In the genomic region with DNA sequence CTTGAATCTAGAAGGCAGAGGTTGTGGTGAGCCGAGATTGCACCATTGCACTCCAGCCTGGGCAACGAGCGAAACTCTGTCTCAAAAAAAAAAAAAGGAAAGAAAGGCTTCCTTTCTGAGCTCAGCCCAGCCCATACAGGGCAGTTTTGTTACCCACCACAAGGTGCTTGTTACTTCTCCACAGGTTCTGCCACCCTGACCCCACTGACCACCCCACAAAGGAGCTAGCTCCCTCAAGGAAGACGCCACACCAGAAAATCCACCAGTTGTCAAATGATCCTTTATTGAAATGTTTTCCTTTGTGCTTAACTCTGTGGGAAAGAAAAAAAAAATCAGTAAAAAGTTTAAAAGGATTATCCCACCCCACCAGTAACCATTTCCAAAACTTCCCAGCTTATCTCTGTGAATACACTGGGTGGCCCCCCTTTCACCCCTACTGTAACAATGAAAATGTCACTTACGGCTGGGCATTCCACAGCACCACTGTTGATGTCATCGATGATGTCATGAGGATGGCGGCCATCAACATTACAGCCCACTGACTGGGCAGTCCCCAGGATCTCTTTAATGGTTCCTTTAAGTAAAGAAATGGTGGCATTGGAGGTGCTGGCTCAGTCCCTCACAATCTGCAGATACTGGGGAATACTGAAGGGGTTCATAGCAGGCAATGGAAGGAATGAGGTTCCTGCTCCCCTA, we compare ENCODE assay signal across 12 cellular contexts. TPM values are rescaled to one million over a fixed set of nuclear protein-coding genes. Genes with fewer than 3 reads are reported as not detected.
DNase-seq lines count a peak whose midpoint lies in the region; ATAC-seq, FAIRE-seq and TF ChIP-seq lines count a peak whose summit lies in the region.
"Had no signal": no experiment of that assay in that cellular context is flagged by ENCODE, and none has a peak within 500 bp of the region (broad histone marks: within the 10 kb centered on the region; RNA-seq: fewer than 3 reads in every experiment).

No MANE protein-coding gene starts in this region.

- TF ChIP-seq EP300 in HepG2 (IDR thresholded peaks at IDR 0.05; ENCODE audit: low read depth in 2 of 2, low read length in 2 of 2) (no peak), HepG2 (CRISPR knock-in tag; IDR thresholded peaks at IDR 0.05; ENCODE audit: borderline replicate concordance) (no peak)

- CTCF ChIA-PET in HepG2 (lab: Yijun Ruan, JAX; ENCODE audit: low intra/inter-chr PET ratio, low total read pairs) = no interaction called here

- peaks cover 91% of the 10 kb centered on the region for H3K36me3 Mint-ChIP-seq in effector memory CD8-positive, alpha-beta T cell (ENCODE audit: insufficient read depth)

- peak overlapping the region; percentile 97 to 98 for H3K27ac Mint-ChIP-seq in effector memory CD8-positive, alpha-beta T cell
- peak overlapping the region; percentile 89 to 96 for H3K27ac Mint-ChIP-seq in stimulated activated naive CD8-positive, alpha-beta T cell treated with anti-CD3 and anti-CD28 coated beads, Interleukin-15, amount 100 ng/mL, for 72 hours

- DNase-seq in HepG2 (ENCODE audit: low spot score) = no peak
- DNase-seq in right lobe of liver = no peak
- DNase-seq in RCC 7860 (ENCODE audit: low spot score) = peak; percentile 13
- no peak for DNase-seq in effector memory CD8-positive, alpha-beta T cell
- DNase-seq in stimulated activated naive CD8-positive, alpha-beta T cell treated with anti-CD3 and anti-CD28 coated beads, Interleukin-15, amount 100 ng/mL, for 72 hours = no peak
- DNase-seq in retina = no peak
- DNase-seq in KG1 (lab: John Stamatoyannopoulos, UW) = no peak
- DNase-seq in NCI-H1417 treated with DMSO at 0.1 percent for 48 hours (lab: John Stamatoyannopoulos, UW) = no peak
- DNase-seq: NCI-H146, thyroid gland had no signal

- intact Hi-C loops in HepG2 (cut with micrococcal nuclease; ENCODE audit: unreplicated experiment) = no loop called here
- intact Hi-C loops in right lobe of liver (cut with DNase I) = no loop called here

- H3K27me3 ChIP-seq in HepG2 (ENCODE audit: control insufficient read depth in 1 of 2, insufficient read depth in 2 of 2, low read length in 2 of 2) (no peaks in the 10 kb centered on the region; a peak in 1 of 5 replicates), right lobe of liver (no peaks in the 10 kb centered on the region)
- H3K27me3 ChIP-seq: SJSA1, thyroid gland had no signal

- no peak overlapping the region for H3K27ac ChIP-seq in HepG2 (ENCODE audit: extremely low read length, insufficient read depth, low read length)
- no peak overlapping the region for H3K27ac ChIP-seq in right lobe of liver
- H3K27ac ChIP-seq: SJSA1, thyroid gland had no signal

- no peak overlapping the region for H3K4me3 Mint-ChIP-seq in effector memory CD8-positive, alpha-beta T cell
- H3K4me3 Mint-ChIP-seq in stimulated activated naive CD8-positive, alpha-beta T cell treated with anti-CD3 and anti-CD28 coated beads, Interleukin-15, amount 100 ng/mL, for 72 hours = peak overlapping the region; percentile 93 to 95

- no peak for ATAC-seq in HepG2
- ATAC-seq in right lobe of liver = no peak
- no peak for ATAC-seq in effector memory CD8-positive, alpha-beta T cell (replicated peaks)
- no peak for ATAC-seq in stimulated activated naive CD8-positive, alpha-beta T cell treated with anti-CD3 and anti-CD28 coated beads, Interleukin-15, amount 100 ng/mL, for 72 hours

- H3K4me1 ChIP-seq in HepG2 (ENCODE audit: insufficient read depth, low read length) (peaks cover 28% of the 10 kb centered on the region), right lobe of liver (peaks cover 0 to 42% (median 9%) of the 10 kb centered on the region in 4 donors)

- no peak overlapping the region for H2AFZ ChIP-seq in HepG2 (ENCODE audit: low read length)

- H3K36me3 ChIP-seq in HepG2 (replicated peaks in 1 of 2; ENCODE audit: control insufficient read depth in 1 of 2, insufficient read depth in 2 of 2, low read length in 2 of 2) (peaks cover 12 to 68% of the 10 kb centered on the region in 2 experiments), right lobe of liver (peaks cover 5 to 43% (median 29%) of the 10 kb centered on the region in 4 donors)

- no peak; a peak in 1 of 4 replicates for TF ChIP-seq POLR2A in HepG2 (IDR thresholded peaks at IDR 0.05; ENCODE audit: insufficient read depth in 1 of 2, low read depth in 2 of 2, low read length in 2 of 2)
- no peak for TF ChIP-seq POLR2A in right lobe of liver (IDR thresholded peaks at IDR 0.05)

- POLR2A ChIA-PET in HepG2 (lab: Yijun Ruan, JAX) = interaction anchor here (0.9 to 2.3 kb wide), 4 partner anchors 8 to 51 kb away, joined by 3 to 10 read pairs (median 6); a partner anchor contains a TSS

- 95% methylated on average over 7 of the region's 7 CpGs for WGBS in HepG2 (ENCODE audit: low lambda C conversion rate)
- 84% methylated on average over 5 of the region's 7 CpGs for WGBS in right lobe of liver (ENCODE audit: insufficient coverage, low coverage, low lambda C conversion rate, missing lambda C conversion rate)

- no peak overlapping the region for H3K4me3 ChIP-seq in HepG2 (replicated peaks in 1 of 3; ENCODE audit: insufficient read depth in 1 of 3, low read depth in 2 of 3, low read length in 3 of 3)
- H3K4me3 ChIP-seq in right lobe of liver = no peak overlapping the region
- H3K4me3 ChIP-seq: SJSA1, thyroid gland had no signal

- in situ Hi-C loops in HepG2 (cut with HindIII; ENCODE audit: extremely low pct_ligation_motif_present, low pct_unique_long_range_greater_than_20kb) = no loop called here

- no TSS peak for BruUV-seq in HepG2 (replicated peaks; lab: Mats Ljungman, UMichigan)

- peaks cover 45% of the 10 kb centered on the region for H4K20me1 ChIP-seq in HepG2 (ENCODE audit: insufficient read depth, low read length)

- H3K4me1 Mint-ChIP-seq in effector memory CD8-positive, alpha-beta T cell (ENCODE audit: low read depth in 2 of 2) = peaks cover 33 to 39% of the 10 kb centered on the region in 2 donors
- peaks cover 56% of the 10 kb centered on the region for H3K4me1 Mint-ChIP-seq in stimulated activated naive CD8-positive, alpha-beta T cell treated with anti-CD3 and anti-CD28 coated beads, Interleukin-15, amount 100 ng/mL, for 72 hours

- no peak overlapping the region for H3K9ac ChIP-seq in HepG2 (ENCODE audit: insufficient read depth, low read depth, low read length)

- H3K4me2 ChIP-seq in HepG2 (ENCODE audit: low read depth, low read length) = no peak overlapping the region

- H3K9me3 ChIP-seq in HepG2 (ENCODE audit: low read length) (no peaks in the 10 kb centered on the region), right lobe of liver (no peaks in the 10 kb centered on the region)
- H3K9me3 ChIP-seq: thyroid gland had no signal

- H3K79me2 ChIP-seq in HepG2 (ENCODE audit: insufficient read depth, low read length) = peaks cover 35% of the 10 kb centered on the region

- H3K9me3 Mint-ChIP-seq in effector memory CD8-positive, alpha-beta T cell = no peaks in the 10 kb centered on the region
- H3K9me3 Mint-ChIP-seq in stimulated activated naive CD8-positive, alpha-beta T cell treated with anti-CD3 and anti-CD28 coated beads, Interleukin-15, amount 100 ng/mL, for 72 hours = peaks cover 0 to 13% of the 10 kb centered on the region in 2 donors

- TF ChIP-seq RAD21 in HepG2 (CRISPR knock-in tag; IDR thresholded peaks at IDR 0.05) = no peak

- FAIRE-seq in HepG2 (lab: Jason Lieb, UNC) (no peak), RCC 7860 (lab: Jason Lieb, UNC) (no peak)
- FAIRE-seq: D721Med had no signal

- TF ChIP-seq CTCF in HepG2 (CRISPR knock-in tag; IDR thresholded peaks at IDR 0.05) = no peak
- no peak for TF ChIP-seq CTCF in right lobe of liver (IDR thresholded peaks at IDR 0.05)

- no peaks in the 10 kb centered on the region for H3K27me3 Mint-ChIP-seq in effector memory CD8-positive, alpha-beta T cell
- H3K27me3 Mint-ChIP-seq in stimulated activated naive CD8-positive, alpha-beta T cell treated with anti-CD3 and anti-CD28 coated beads, Interleukin-15, amount 100 ng/mL, for 72 hours = no peaks in the 10 kb centered on the region

RNA-seq across cellular contexts. Expression of a gene that starts 3.6 kb away (rescaled TPM):
- total RNA-seq in HepG2 (2016; rRNA removed; fragmentation: Illumina TruSeq; extraction: Trizol) = 1,551 and 1,660 TPM in 2 replicates
- total RNA-seq in HepG2 (2016; cell fraction: cytosol; rRNA removed; fragmentation: Illumina TruSeq; extraction: Trizol; ENCODE audit: low read depth) = 6,549 and 6,971 TPM in 2 replicates
- total RNA-seq in HepG2 (2016; cell fraction: insoluble cytoplasmic fraction; rRNA removed; fragmentation: Illumina TruSeq; extraction: Trizol) = 1,601 and 1,648 TPM in 2 replicates
- 4,907 and 5,180 TPM in 2 replicates for total RNA-seq in HepG2 (2016; cell fraction: membrane; rRNA removed; fragmentation: Illumina TruSeq; extraction: Trizol)
- 525 and 558 TPM in 2 replicates for total RNA-seq in HepG2 (2016; cell fraction: nucleus; rRNA removed; fragmentation: Illumina TruSeq; extraction: Trizol)
- 2,097 and 2,590 TPM in 2 replicates for polyA plus RNA-seq in HepG2 (2011; rRNA removed)
- polyA plus RNA-seq in HepG2 (2011; cell fraction: cytosol; rRNA removed) = 3,919 and 3,963 TPM in 2 replicates
- 619 and 713 TPM in 2 replicates for polyA plus RNA-seq in HepG2 (2011; cell fraction: nucleus; rRNA removed)
- polyA plus RNA-seq in HepG2 (2012) = 2,179 and 2,497 TPM in 2 replicates
- 11,205 and 11,665 TPM in 2 replicates for polyA plus RNA-seq in HepG2 (2016; cell fraction: cytosol; fragmentation: Illumina TruSeq; extraction: Trizol; ENCODE audit: low read depth)
- polyA plus RNA-seq in HepG2 (2016; cell fraction: insoluble cytoplasmic fraction; fragmentation: Illumina TruSeq; extraction: Trizol; ENCODE audit: low read depth) = 2,434 and 2,480 TPM in 2 replicates
- polyA plus RNA-seq in HepG2 (2016; cell fraction: membrane; fragmentation: Illumina TruSeq; extraction: Trizol; ENCODE audit: low read depth) = 6,884 and 7,463 TPM in 2 replicates
- 1,156 and 1,223 TPM in 2 replicates for polyA plus RNA-seq in HepG2 (2016; cell fraction: nucleus; fragmentation: Illumina TruSeq; extraction: Trizol; ENCODE audit: insufficient read depth, low read depth)
- polyA minus RNA-seq in HepG2 (2011; rRNA and poly(A)+ RNA removed; ENCODE audit: low replicate concordance) = 706 and 1,371 TPM in 2 replicates
- polyA minus RNA-seq in HepG2 (2011; cell fraction: cytosol; rRNA and poly(A)+ RNA removed) = 461 and 478 TPM in 2 replicates
- 198 and 299 TPM in 2 replicates for polyA minus RNA-seq in HepG2 (2011; cell fraction: nucleus; rRNA and poly(A)+ RNA removed)
- 100 to 1,000 TPM; 271 to 907 (median 364) TPM for total RNA-seq in right lobe of liver

RNA-seq across cellular contexts. Expression of a gene that starts 3.7 kb away (rescaled TPM):
- total RNA-seq in HepG2 (2016; rRNA removed; fragmentation: Illumina TruSeq; extraction: Trizol) (4.6 and 8.7 TPM in 2 replicates), right lobe of liver (10 to 100 TPM in 5 of 6 experiments, 1 to 10 TPM in 1; 9.4 to 13.3 (median 12.1) TPM)
- total RNA-seq in HepG2 (2016; cell fraction: cytosol; rRNA removed; fragmentation: Illumina TruSeq; extraction: Trizol; ENCODE audit: low read depth) = 1.5 and 1.7 TPM in 2 replicates
- total RNA-seq in HepG2 (2016; cell fraction: insoluble cytoplasmic fraction; rRNA removed; fragmentation: Illumina TruSeq; extraction: Trizol) = 4.2 and 9.8 TPM in 2 replicates
- total RNA-seq in HepG2 (2016; cell fraction: membrane; rRNA removed; fragmentation: Illumina TruSeq; extraction: Trizol) = 3.2 and 4.0 TPM in 2 replicates
- 9.5 and 16.9 TPM in 2 replicates for total RNA-seq in HepG2 (2016; cell fraction: nucleus; rRNA removed; fragmentation: Illumina TruSeq; extraction: Trizol)
- 10.2 and 12.2 TPM in 2 replicates for polyA plus RNA-seq in HepG2 (2011; rRNA removed)
- polyA plus RNA-seq in HepG2 (2011; cell fraction: cytosol; rRNA removed) = 4.1 and 5.2 TPM in 2 replicates
- polyA plus RNA-seq in HepG2 (2011; cell fraction: nucleus; rRNA removed) = 68.4 and 76.1 TPM in 2 replicates
- polyA plus RNA-seq in HepG2 (2012) = 10.0 and 14.6 TPM in 2 replicates
- polyA plus RNA-seq in HepG2 (2016; cell fraction: cytosol; fragmentation: Illumina TruSeq; extraction: Trizol; ENCODE audit: low read depth) = 1.2 and 1.5 TPM in 2 replicates
- polyA plus RNA-seq in HepG2 (2016; cell fraction: insoluble cytoplasmic fraction; fragmentation: Illumina TruSeq; extraction: Trizol; ENCODE audit: low read depth) = 5.4 and 6.9 TPM in 2 replicates
- 1.2 and 2.1 TPM in 2 replicates for polyA plus RNA-seq in HepG2 (2016; cell fraction: membrane; fragmentation: Illumina TruSeq; extraction: Trizol; ENCODE audit: low read depth)
- 21.9 and 22.1 TPM in 2 replicates for polyA plus RNA-seq in HepG2 (2016; cell fraction: nucleus; fragmentation: Illumina TruSeq; extraction: Trizol; ENCODE audit: insufficient read depth, low read depth)
- polyA minus RNA-seq in HepG2 (2011; rRNA and poly(A)+ RNA removed; ENCODE audit: low replicate concordance) = 7.6 and 11.4 TPM in 2 replicates
- 4.2 and 4.4 TPM in 2 replicates for polyA minus RNA-seq in HepG2 (2011; cell fraction: cytosol; rRNA and poly(A)+ RNA removed)
- polyA minus RNA-seq in HepG2 (2011; cell fraction: nucleus; rRNA and poly(A)+ RNA removed) = 25.4 and 32.1 TPM in 2 replicates

RNA-seq across cellular contexts. Expression of a gene that starts 23.4 kb away (rescaled TPM):
- total RNA-seq in HepG2 (2016; rRNA removed; fragmentation: Illumina TruSeq; extraction: Trizol) (7.3 and 8.1 TPM in 2 replicates), right lobe of liver (1 to 10 TPM; 2.5 to 4.6 (median 3.5) TPM)
- total RNA-seq in HepG2 (2016; cell fraction: cytosol; rRNA removed; fragmentation: Illumina TruSeq; extraction: Trizol; ENCODE audit: low read depth) = 3.1 and 3.7 TPM in 2 replicates
- total RNA-seq in HepG2 (2016; cell fraction: insoluble cytoplasmic fraction; rRNA removed; fragmentation: Illumina TruSeq; extraction: Trizol) = 7.1 and 8.1 TPM in 2 replicates
- 5.0 and 6.4 TPM in 2 replicates for total RNA-seq in HepG2 (2016; cell fraction: membrane; rRNA removed; fragmentation: Illumina TruSeq; extraction: Trizol)
- total RNA-seq in HepG2 (2016; cell fraction: nucleus; rRNA removed; fragmentation: Illumina TruSeq; extraction: Trizol) = 6.5 and 7.4 TPM in 2 replicates
- 3.7 and 4.0 TPM in 2 replicates for polyA plus RNA-seq in HepG2 (2011; rRNA removed)
- polyA plus RNA-seq in HepG2 (2011; cell fraction: cytosol; rRNA removed) = 2.4 and 2.7 TPM in 2 replicates
- polyA plus RNA-seq in HepG2 (2011; cell fraction: nucleus; rRNA removed) = 6.0 and 7.5 TPM in 2 replicates
- 2.6 and 3.2 TPM in 2 replicates for polyA plus RNA-seq in HepG2 (2012)
- polyA plus RNA-seq in HepG2 (2016; cell fraction: cytosol; fragmentation: Illumina TruSeq; extraction: Trizol; ENCODE audit: low read depth) = 0.52 and 0.70 TPM in 2 replicates
- polyA plus RNA-seq in HepG2 (2016; cell fraction: insoluble cytoplasmic fraction; fragmentation: Illumina TruSeq; extraction: Trizol; ENCODE audit: low read depth) = 4.7 TPM in 2 replicates
- polyA plus RNA-seq in HepG2 (2016; cell fraction: membrane; fragmentation: Illumina TruSeq; extraction: Trizol; ENCODE audit: low read depth) = 1.3 and 1.4 TPM in 2 replicates
- 8.9 and 9.1 TPM in 2 replicates for polyA plus RNA-seq in HepG2 (2016; cell fraction: nucleus; fragmentation: Illumina TruSeq; extraction: Trizol; ENCODE audit: insufficient read depth, low read depth)
- 6.0 and 28.4 TPM in 2 replicates for polyA minus RNA-seq in HepG2 (2011; rRNA and poly(A)+ RNA removed; ENCODE audit: low replicate concordance)
- 3.7 and 4.2 TPM in 2 replicates for polyA minus RNA-seq in HepG2 (2011; cell fraction: cytosol; rRNA and poly(A)+ RNA removed)
- polyA minus RNA-seq in HepG2 (2011; cell fraction: nucleus; rRNA and poly(A)+ RNA removed) = 7.9 and 11.3 TPM in 2 replicates

RNA-seq across cellular contexts. Expression of a gene that starts 50.6 kb away (rescaled TPM):
- total RNA-seq in HepG2 (2016; rRNA removed; fragmentation: Illumina TruSeq; extraction: Trizol) (24.0 and 48.6 TPM in 2 replicates), right lobe of liver (10 to 100 TPM; 16.2 to 25.0 (median 18.8) TPM)
- 25.8 and 26.2 TPM in 2 replicates for total RNA-seq in HepG2 (2016; cell fraction: cytosol; rRNA removed; fragmentation: Illumina TruSeq; extraction: Trizol; ENCODE audit: low read depth)
- 22.9 and 51.3 TPM in 2 replicates for total RNA-seq in HepG2 (2016; cell fraction: insoluble cytoplasmic fraction; rRNA removed; fragmentation: Illumina TruSeq; extraction: Trizol)
- 32.1 and 33.0 TPM in 2 replicates for total RNA-seq in HepG2 (2016; cell fraction: membrane; rRNA removed; fragmentation: Illumina TruSeq; extraction: Trizol)
- 53.8 and 57.0 TPM in 2 replicates for total RNA-seq in HepG2 (2016; cell fraction: nucleus; rRNA removed; fragmentation: Illumina TruSeq; extraction: Trizol)
- 22.6 and 37.2 TPM in 2 replicates for polyA plus RNA-seq in HepG2 (2011; rRNA removed)
- 20.3 and 26.4 TPM in 2 replicates for polyA plus RNA-seq in HepG2 (2011; cell fraction: cytosol; rRNA removed)
- polyA plus RNA-seq in HepG2 (2011; cell fraction: nucleus; rRNA removed) = 73.4 and 80.9 TPM in 2 replicates
- 15.9 and 25.8 TPM in 2 replicates for polyA plus RNA-seq in HepG2 (2012)
- 18.5 and 21.9 TPM in 2 replicates for polyA plus RNA-seq in HepG2 (2016; cell fraction: cytosol; fragmentation: Illumina TruSeq; extraction: Trizol; ENCODE audit: low read depth)
- polyA plus RNA-seq in HepG2 (2016; cell fraction: insoluble cytoplasmic fraction; fragmentation: Illumina TruSeq; extraction: Trizol; ENCODE audit: low read depth) = 22.6 and 24.1 TPM in 2 replicates
- polyA plus RNA-seq in HepG2 (2016; cell fraction: membrane; fragmentation: Illumina TruSeq; extraction: Trizol; ENCODE audit: low read depth) = 21.2 and 23.1 TPM in 2 replicates
- polyA plus RNA-seq in HepG2 (2016; cell fraction: nucleus; fragmentation: Illumina TruSeq; extraction: Trizol; ENCODE audit: insufficient read depth, low read depth) = 112 and 118 TPM in 2 replicates
- polyA minus RNA-seq in HepG2 (2011; rRNA and poly(A)+ RNA removed; ENCODE audit: low replicate concordance) = 29.8 and 66.3 TPM in 2 replicates
- polyA minus RNA-seq in HepG2 (2011; cell fraction: cytosol; rRNA and poly(A)+ RNA removed) = 13.0 and 13.3 TPM in 2 replicates
- 25.1 and 26.0 TPM in 2 replicates for polyA minus RNA-seq in HepG2 (2011; cell fraction: nucleus; rRNA and poly(A)+ RNA removed)

Comparison
In these comparisons a context has a peak if more than half of its experiments do, and no peak if none do; other contexts are left out.
1. H3K4me3 Mint-ChIP-seq: peak in stimulated activated naive CD8-positive, alpha-beta T cell treated with anti-CD3 and anti-CD28 coated beads, Interleukin-15, amount 100 ng/mL, for 72 hours (2 of 2); none in effector memory CD8-positive, alpha-beta T cell (0 of 2).